1 cellular context compared by ENCODE assay signal in genomic region chr3:111765136-111765535, GRCh38.
TF ChIP-seq lines count a peak whose summit lies in the region.

No MANE protein-coding gene starts in this region.

TF ChIP-seq in IMR-90, 13 proteins besides CTCF, POLR2A, EP300 and RAD21 (continued from another document):
- TF ChIP-seq, protein P1, sequence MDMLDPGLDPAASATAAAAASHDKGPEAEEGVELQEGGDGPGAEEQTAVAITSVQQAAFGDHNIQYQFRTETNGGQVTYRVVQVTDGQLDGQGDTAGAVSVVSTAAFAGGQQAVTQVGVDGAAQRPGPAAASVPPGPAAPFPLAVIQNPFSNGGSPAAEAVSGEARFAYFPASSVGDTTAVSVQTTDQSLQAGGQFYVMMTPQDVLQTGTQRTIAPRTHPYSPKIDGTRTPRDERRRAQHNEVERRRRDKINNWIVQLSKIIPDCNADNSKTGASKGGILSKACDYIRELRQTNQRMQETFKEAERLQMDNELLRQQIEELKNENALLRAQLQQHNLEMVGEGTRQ (IDR thresholded peaks at IDR 0.05; ENCODE audit: low read depth, low read length) = no peak
- TF ChIP-seq, protein P2, sequence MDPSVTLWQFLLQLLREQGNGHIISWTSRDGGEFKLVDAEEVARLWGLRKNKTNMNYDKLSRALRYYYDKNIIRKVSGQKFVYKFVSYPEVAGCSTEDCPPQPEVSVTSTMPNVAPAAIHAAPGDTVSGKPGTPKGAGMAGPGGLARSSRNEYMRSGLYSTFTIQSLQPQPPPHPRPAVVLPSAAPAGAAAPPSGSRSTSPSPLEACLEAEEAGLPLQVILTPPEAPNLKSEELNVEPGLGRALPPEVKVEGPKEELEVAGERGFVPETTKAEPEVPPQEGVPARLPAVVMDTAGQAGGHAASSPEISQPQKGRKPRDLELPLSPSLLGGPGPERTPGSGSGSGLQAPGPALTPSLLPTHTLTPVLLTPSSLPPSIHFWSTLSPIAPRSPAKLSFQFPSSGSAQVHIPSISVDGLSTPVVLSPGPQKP (IDR thresholded peaks at IDR 0.05; ENCODE audit: borderline replicate concordance, low read depth, low read length) = no peak
- no peak for TF ChIP-seq CHD1 (IDR thresholded peaks at IDR 0.05; ENCODE audit: low read depth, low read length)
- no peak for TF ChIP-seq MXI1 (IDR thresholded peaks at IDR 0.05; ENCODE audit: borderline replicate concordance, low read depth, low read length)
- no peak for TF ChIP-seq BHLHE40 (IDR thresholded peaks at IDR 0.05; ENCODE audit: low read depth, low read length)
- TF ChIP-seq NFE2L2 (IDR thresholded peaks at IDR 0.05; ENCODE audit: low read depth, low read length) = no peak
- no peak for TF ChIP-seq CEBPB (IDR thresholded peaks at IDR 0.05; ENCODE audit: low read depth, low read length)
- no peak for TF ChIP-seq RCOR1 (IDR thresholded peaks at IDR 0.05; ENCODE audit: insufficient replicate concordance, low read length)
- TF ChIP-seq FOS (IDR thresholded peaks at IDR 0.05; ENCODE audit: low read depth, low read length) = no peak
